Comparison of ENCODE assay signal across 22 cellular contexts in genomic region chr15:46386356-46386755, GRCh38.
"Had no signal": no experiment of that assay in that cellular context is flagged by ENCODE, and none has a peak within 500 bp of the region (broad histone marks: within the 10 kb centered on the region; RNA-seq: fewer than 3 reads in every experiment).

No MANE protein-coding gene starts in this region.

- ATAC-seq: activated T-helper 17 cell treated with anti-CD3 and anti-CD28 coated beads, Interleukin-2, amount 50 U/mL, for 72 hours; T-cell had no signal

- H3K27ac ChIP-seq: brain microvascular endothelial cell, PC-9, SK-N-MC, VCaP had no signal

- H3K36me3 ChIP-seq: brain microvascular endothelial cell had no signal

- H3K4me3 ChIP-seq: PC-9, SK-N-MC had no signal

- DNase-seq: activated CD4-positive, alpha-beta memory T cell treated with anti-CD3 and anti-CD28 coated beads, Interleukin-2, amount 10 ng/mL, durations not matched to agents 7 days and 5 days; activated CD4-positive, alpha-beta T cell treated with anti-CD3 and anti-CD28 coated beads, Interleukin-2, amount 50 U/mL, for 1 hour; activated CD4-positive, CD25-positive, alpha-beta regulatory T cell; activated gamma-delta T cell; activated naive CD4-positive, alpha-beta T cell treated with anti-CD3 and anti-CD28 coated beads for 36 hours; activated T-cell treated with anti-CD3 and anti-CD28 coated beads for 4 hours; activated T-cell treated with anti-CD3 and anti-CD28 coated beads, Interleukin-2, amount 50 U/mL, for 48 hours; brain microvascular endothelial cell; cerebellar nuclear complex; MM.1S; NCI-H1105 treated with DMSO at 0.1 percent for 48 hours; NCI-H1436 treated with DMSO at 0.1 percent for 48 hours; NCI-H187; NCI-H2081; NCI-H510A treated with DMSO at 0.1 percent for 48 hours; PC-9; SIG-M5; T-cell; T-helper 2 cell had no signal

- H3K27me3 ChIP-seq: brain microvascular endothelial cell had no signal
